In genomic region chr19:5631511-5632240, GRCh38 we compare ENCODE assay signal across 1 cellular context.
TF ChIP-seq lines count a peak whose summit lies in the region.

No MANE protein-coding gene starts in this region.

TF ChIP-seq in HEK293T, 16 proteins besides CTCF, POLR2A, EP300 and RAD21 (continued from another document):
- TF ChIP-seq PKNOX1 (IDR thresholded peaks at IDR 0.05), result no peak
- TF ChIP-seq FOXM1 (IDR thresholded peaks at IDR 0.05; ENCODE audit: borderline replicate concordance), result no peak
- TF ChIP-seq FOXK2 (IDR thresholded peaks at IDR 0.05), result no peak
- TF ChIP-seq HDGF (IDR thresholded peaks at IDR 0.05; ENCODE audit: borderline replicate concordance), result no peak
- no peak for TF ChIP-seq NFRKB (IDR thresholded peaks at IDR 0.05)
- no peak for TF ChIP-seq ZNF384 (IDR thresholded peaks at IDR 0.05)
- TF ChIP-seq FOXA1 (IDR thresholded peaks at IDR 0.05), result no peak
- no peak for TF ChIP-seq TARDBP (IDR thresholded peaks at IDR 0.05)
- no peak for TF ChIP-seq LEF1 (IDR thresholded peaks at IDR 0.05; ENCODE audit: borderline replicate concordance)
- TF ChIP-seq SUZ12 (IDR thresholded peaks at IDR 0.05), result no peak
- no peak for TF ChIP-seq ARNT (IDR thresholded peaks at IDR 0.05)
- no peak for TF ChIP-seq CTBP1 (IDR thresholded peaks at IDR 0.05; ENCODE audit: borderline replicate concordance)
